In the genomic region with DNA sequence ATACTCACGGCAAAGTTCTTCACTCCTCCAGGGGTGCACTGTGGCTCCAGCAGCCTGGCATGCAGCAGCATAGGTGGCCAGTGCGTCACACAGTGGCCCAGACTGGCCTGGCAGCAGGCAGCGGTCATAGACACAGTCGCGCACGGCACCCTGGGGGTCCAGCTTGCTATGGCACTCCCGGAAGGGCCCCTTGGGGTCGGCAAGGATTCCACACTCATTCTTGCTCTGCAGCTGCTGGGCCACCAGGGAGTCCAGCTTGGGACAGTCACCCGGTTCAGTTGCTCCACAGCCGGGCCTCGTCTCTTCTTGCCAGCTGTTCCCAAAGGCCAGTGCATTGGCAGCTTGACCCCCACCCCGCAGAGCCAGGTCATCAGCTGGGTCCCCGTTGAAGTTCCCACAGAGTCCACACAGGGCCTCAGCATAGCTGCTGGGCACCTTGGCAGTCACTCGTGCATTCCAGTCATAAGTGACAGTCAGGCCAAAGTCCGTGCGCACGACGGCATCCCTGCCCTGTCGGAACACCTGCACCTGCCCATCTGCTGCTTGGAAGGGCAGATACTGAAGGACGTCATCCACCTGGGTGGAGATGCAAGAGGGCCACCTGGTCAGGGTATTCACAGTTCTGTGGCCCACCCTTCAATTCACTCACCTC, we compare ENCODE assay signal across 14 cellular contexts.
"Had no signal": no experiment of that assay in that cellular context is flagged by ENCODE, and none has a peak within 500 bp of the region (broad histone marks: within the 10 kb centered on the region; RNA-seq: fewer than 3 reads in every experiment).

No MANE protein-coding gene starts in this region.

- H3K36me3 ChIP-seq: gastroesophageal sphincter, sigmoid colon had no signal

- H3K27me3 Mint-ChIP-seq: activated CD4-positive, alpha-beta T cell treated with anti-CD3 and anti-CD28 coated beads, Interleukin-2, amount 10 ng/mL, durations not matched to agents 7 days and 5 days; T-helper 17 cell had no signal

- H3K27ac Mint-ChIP-seq: activated CD4-positive, alpha-beta T cell treated with anti-CD3 and anti-CD28 coated beads, Interleukin-2, amount 10 ng/mL, durations not matched to agents 7 days and 5 days; natural killer cell; T-helper 17 cell had no signal

- H3K4me3 ChIP-seq: gastroesophageal sphincter, lung, sigmoid colon had no signal

- H3K36me3 Mint-ChIP-seq: natural killer cell had no signal

- H3K9me3 ChIP-seq: gastroesophageal sphincter, sigmoid colon had no signal

- ATAC-seq: gastroesophageal sphincter, natural killer cell, T-helper 17 cell had no signal

- H3K9me3 Mint-ChIP-seq: activated CD4-positive, alpha-beta T cell treated with anti-CD3 and anti-CD28 coated beads, Interleukin-2, amount 10 ng/mL, durations not matched to agents 7 days and 5 days; natural killer cell had no signal

- H3K4me1 ChIP-seq: gastroesophageal sphincter, sigmoid colon had no signal

- H3K4me3 Mint-ChIP-seq: activated CD4-positive, alpha-beta T cell treated with anti-CD3 and anti-CD28 coated beads, Interleukin-2, amount 10 ng/mL, durations not matched to agents 7 days and 5 days; natural killer cell; T-helper 17 cell had no signal

- H3K27ac ChIP-seq: epithelial cell of prostate, gastroesophageal sphincter, sigmoid colon had no signal

- DNase-seq: activated CD4-positive, alpha-beta T cell treated with anti-CD3 and anti-CD28 coated beads, Interleukin-2, amount 10 ng/mL, durations not matched to agents 7 days and 5 days; activated CD4-positive, CD25-positive, alpha-beta regulatory T cell; activated gamma-delta T cell treated with Interleukin-2 at 50 U/mL for 16 hours; activated T-cell treated with anti-CD3 and anti-CD28 coated beads, Interleukin-2, amount 50 U/mL, for 48 hours; effector CD8-positive, alpha-beta T cell; natural killer cell; nucleus accumbens; sigmoid colon; stimulated activated CD4-positive, alpha-beta T cell treated with anti-CD3 and anti-CD28 coated beads, Interleukin-2, amount 100 ng/mL, for 48 hours; stimulated activated naive CD4-positive, alpha-beta T cell treated with Interleukin-2 at 50 U/mL for 16 hours; T-helper 17 cell had no signal
